16 cellular contexts compared by ENCODE assay signal in the genomic region with DNA sequence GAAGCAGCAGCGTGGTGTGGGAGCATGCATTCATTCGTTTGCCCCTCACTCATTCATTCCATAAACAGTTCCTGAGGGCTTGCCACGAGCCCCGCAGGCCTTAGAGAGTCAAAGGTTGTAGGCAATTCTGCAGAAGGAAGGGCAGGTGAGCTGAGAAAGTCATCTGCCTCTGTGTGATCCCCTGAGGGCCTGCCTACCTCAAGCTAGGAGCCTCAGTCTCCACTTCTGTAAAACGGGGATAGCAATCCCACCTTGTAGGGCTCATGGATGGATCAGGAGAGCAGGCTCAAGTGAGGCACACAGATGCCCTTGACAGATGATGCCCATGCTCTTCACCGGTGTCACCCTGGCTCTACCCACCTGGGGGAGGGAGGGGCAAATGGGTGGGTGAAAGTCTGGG. TPM values are rescaled to one million over a fixed set of nuclear protein-coding genes. Genes with fewer than 3 reads are reported as not detected.
A peak's percentile ranks its signal among the peaks of the same experiment; 100 is the strongest.
DNase-seq lines count a peak whose midpoint lies in the region; ATAC-seq, FAIRE-seq and TF ChIP-seq lines count a peak whose summit lies in the region.
"Had no signal": no experiment of that assay in that cellular context is flagged by ENCODE, and none has a peak within 500 bp of the region (broad histone marks: within the 10 kb centered on the region; RNA-seq: fewer than 3 reads in every experiment).

No MANE protein-coding gene starts in this region.

- intact Hi-C loops in K562 (cut with micrococcal nuclease): no loop called here

- no peak for DNase-seq in activated naive CD4-positive, alpha-beta T cell treated with anti-CD3 and anti-CD28 coated beads, Interleukin-2, amount 10 ng/mL, durations not matched to agents 7 days and 5 days
- DNase-seq in activated naive CD4-positive, alpha-beta T cell (lab: John Stamatoyannopoulos, UW): no peak
- no peak for DNase-seq in RWPE1 (ENCODE audit: low spot score)
- no peak for DNase-seq in K562 (ENCODE audit: extremely low read depth in 1 of 4, low spot score in 3 of 4)
- DNase-seq in stimulated activated effector memory CD8-positive, alpha-beta T cell treated with anti-CD3 and anti-CD28 coated beads, Interleukin-12 subunit alpha, Interleukin-12 subunit beta, amount 100 ng/mL, for 72 hours (ENCODE audit: low spot score in 2 of 2): no peak
- DNase-seq in islet precursor cell: no peak
- no peak for DNase-seq in NCI-H2171 (lab: John Stamatoyannopoulos, UW)
- no peak for DNase-seq in NCI-H2081 treated with DMSO at 0.1 percent for 48 hours (lab: John Stamatoyannopoulos, UW)
- DNase-seq: activated gamma-delta T cell; cortex of kidney; NCI-H1694 treated with DMSO at 0.1 percent for 48 hours; NCI-H446; stimulated activated naive CD8-positive, alpha-beta T cell treated with anti-CD3 and anti-CD28 coated beads, Interleukin-15, amount 100 ng/mL, for 72 hours; SW 1271 had no signal

- TF ChIP-seq EP300 in K562 (IDR thresholded peaks at IDR 0.05; ENCODE audit: low read length): no peak

- no peaks in the 10 kb centered on the region for H3K27me3 Mint-ChIP-seq in activated naive CD4-positive, alpha-beta T cell treated with anti-CD3 and anti-CD28 coated beads, Interleukin-2, amount 10 ng/mL, durations not matched to agents 7 days and 5 days
- H3K27me3 Mint-ChIP-seq: stimulated activated naive CD8-positive, alpha-beta T cell treated with anti-CD3 and anti-CD28 coated beads, Interleukin-15, amount 100 ng/mL, for 72 hours had no signal

- peak overlapping the region; percentile 99 for H3K27ac ChIP-seq in RWPE1
- no peak overlapping the region for H3K27ac ChIP-seq in K562 (ENCODE audit: extremely low read depth, low read depth, low read length)

- no peak for FAIRE-seq in K562 (lab: Jason Lieb, UNC)
- FAIRE-seq: frontal cortex, H1 had no signal

- in situ Hi-C loops in K562 (cut with MboI): no loop called here

- H3K27ac Mint-ChIP-seq in activated naive CD4-positive, alpha-beta T cell treated with anti-CD3 and anti-CD28 coated beads, Interleukin-2, amount 10 ng/mL, durations not matched to agents 7 days and 5 days: peak overlapping the region; percentile 100
- peak overlapping the region; percentile 95 for H3K27ac Mint-ChIP-seq in stimulated activated effector memory CD8-positive, alpha-beta T cell treated with anti-CD3 and anti-CD28 coated beads, Interleukin-12 subunit alpha, Interleukin-12 subunit beta, amount 100 ng/mL, for 72 hours

- ATAC-seq in K562: no peak
- no peak for ATAC-seq in stimulated activated effector memory CD8-positive, alpha-beta T cell treated with anti-CD3 and anti-CD28 coated beads, Interleukin-12 subunit alpha, Interleukin-12 subunit beta, amount 100 ng/mL, for 72 hours
- ATAC-seq: stimulated activated naive CD8-positive, alpha-beta T cell treated with anti-CD3 and anti-CD28 coated beads, Interleukin-15, amount 100 ng/mL, for 72 hours had no signal

- H3K9me3 Mint-ChIP-seq in activated naive CD4-positive, alpha-beta T cell treated with anti-CD3 and anti-CD28 coated beads, Interleukin-2, amount 10 ng/mL, durations not matched to agents 7 days and 5 days: peaks cover 2% of the 10 kb centered on the region
- no peaks in the 10 kb centered on the region for H3K9me3 Mint-ChIP-seq in stimulated activated effector memory CD8-positive, alpha-beta T cell treated with anti-CD3 and anti-CD28 coated beads, Interleukin-12 subunit alpha, Interleukin-12 subunit beta, amount 100 ng/mL, for 72 hours
- H3K9me3 Mint-ChIP-seq: stimulated activated naive CD8-positive, alpha-beta T cell treated with anti-CD3 and anti-CD28 coated beads, Interleukin-15, amount 100 ng/mL, for 72 hours had no signal

- H3K79me2 ChIP-seq in K562 (ENCODE audit: control insufficient read depth, insufficient read depth, low read length): no peaks in the 10 kb centered on the region

- peaks cover 16 to 19% of the 10 kb centered on the region in 2 experiments; a peak in 4 of 5 replicates for H3K4me1 ChIP-seq in K562 (replicated peaks in 1 of 2; ENCODE audit: control insufficient read depth in 2 of 2, insufficient read depth in 2 of 2, low read length in 2 of 2)

- BruUV-seq in K562 (replicated peaks; lab: Mats Ljungman, UMichigan): no TSS peak

- CTCF ChIA-PET in activated naive CD4-positive, alpha-beta T cell treated with anti-CD3 and anti-CD28 coated beads, Interleukin-2, amount 10 ng/mL, durations not matched to agents 7 days and 5 days (lab: Charles Lee): interaction anchor here (3.3 kb wide), 1 partner anchor 22 kb away, joined by 30 read pairs; no protein-coding TSS in a partner anchor
- CTCF ChIA-PET in RWPE1 (lab: Yijun Ruan, JAX): interaction anchor here (0.7 kb wide), 1 partner anchor 10 kb away, joined by 4 read pairs; no protein-coding TSS in a partner anchor
- CTCF ChIA-PET in K562 (lab: Yijun Ruan, JAX; ENCODE audit: low intra/inter-chr PET ratio): no interaction called here

- H2AFZ ChIP-seq in K562 (ENCODE audit: low read depth, low read length): no peak overlapping the region

- TF ChIP-seq RAD21 in K562 (CRISPR knock-in tag; conservative IDR thresholded peaks at IDR 0.05 in 1 of 2, IDR thresholded peaks at IDR 0.05 in 1 of 2): no peak

- no peak overlapping the region for H3K4me2 ChIP-seq in K562 (ENCODE audit: insufficient read depth, low read length)

- no peaks in the 10 kb centered on the region for H3K36me3 ChIP-seq in K562 (ENCODE audit: control insufficient read depth, insufficient read depth, low read length)

- H3K36me3 Mint-ChIP-seq in activated naive CD4-positive, alpha-beta T cell treated with anti-CD3 and anti-CD28 coated beads, Interleukin-2, amount 10 ng/mL, durations not matched to agents 7 days and 5 days: peaks cover 2% of the 10 kb centered on the region
- peaks cover 24% of the 10 kb centered on the region for H3K36me3 Mint-ChIP-seq in stimulated activated effector memory CD8-positive, alpha-beta T cell treated with anti-CD3 and anti-CD28 coated beads, Interleukin-12 subunit alpha, Interleukin-12 subunit beta, amount 100 ng/mL, for 72 hours

- no peaks in the 10 kb centered on the region for H3K9me3 ChIP-seq in K562 (replicated peaks; ENCODE audit: control insufficient read depth, insufficient read depth, low read depth, low read length)

- peaks cover 70% of the 10 kb centered on the region for H3K4me1 Mint-ChIP-seq in activated naive CD4-positive, alpha-beta T cell treated with anti-CD3 and anti-CD28 coated beads, Interleukin-2, amount 10 ng/mL, durations not matched to agents 7 days and 5 days
- H3K4me1 Mint-ChIP-seq in stimulated activated effector memory CD8-positive, alpha-beta T cell treated with anti-CD3 and anti-CD28 coated beads, Interleukin-12 subunit alpha, Interleukin-12 subunit beta, amount 100 ng/mL, for 72 hours: peaks cover 90% of the 10 kb centered on the region

- no peak overlapping the region for H3K4me3 ChIP-seq in K562

- H3K9ac ChIP-seq in K562 (ENCODE audit: insufficient read depth in 1 of 2, low read depth in 2 of 2, low read length in 2 of 2): no peak overlapping the region

- H3K9me1 ChIP-seq in K562 (ENCODE audit: control insufficient read depth, insufficient read depth, low read length): no peaks in the 10 kb centered on the region

- TF ChIP-seq POLR2A in K562 (conservative IDR thresholded peaks at IDR 0.05): no peak

- POLR2A ChIA-PET in RWPE1 (lab: Yijun Ruan, JAX; ENCODE audit: low non-redundant PET) (no interaction called here), K562 (lab: Yijun Ruan, JAX) (no interaction called here)

- peaks cover 16 to 76% of the 10 kb centered on the region in 2 experiments for H3K27me3 ChIP-seq in K562 (ENCODE audit: control insufficient read depth in 2 of 2, insufficient read depth in 2 of 2, low read length in 2 of 2)

- no peak overlapping the region for H3K4me3 Mint-ChIP-seq in activated naive CD4-positive, alpha-beta T cell treated with anti-CD3 and anti-CD28 coated beads, Interleukin-2, amount 10 ng/mL, durations not matched to agents 7 days and 5 days
- H3K4me3 Mint-ChIP-seq in stimulated activated effector memory CD8-positive, alpha-beta T cell treated with anti-CD3 and anti-CD28 coated beads, Interleukin-12 subunit alpha, Interleukin-12 subunit beta, amount 100 ng/mL, for 72 hours: peak overlapping the region; percentile 86

- WGBS in K562 (ENCODE audit: insufficient coverage, low coverage, missing lambda C conversion rate): 4% methylated on average over 6 of the region's 6 CpGs

- peaks cover 9% of the 10 kb centered on the region; the same call in 1 of the 2 replicates for H4K20me1 ChIP-seq in K562 (replicated peaks; ENCODE audit: control insufficient read depth, insufficient read depth, low read length)

- TF ChIP-seq CTCF in RWPE1 (conservative IDR thresholded peaks at IDR 0.05; ENCODE audit: low read depth) (no peak), K562 (IDR thresholded peaks at IDR 0.05 in 2 of 3, conservative IDR thresholded peaks at IDR 0.05 in 1 of 3; ENCODE audit: insufficient read depth in 2 of 3, low read depth in 1 of 3, low read length in 3 of 3) (no peak)

RNA-seq across cellular contexts. Expression of a gene that starts 26.6 kb away (rescaled TPM):
- 11.2 and 40.7 TPM in 2 replicates for total RNA-seq in K562 (2011; cell fraction: chromatin; rRNA removed; ENCODE audit: low replicate concordance)
- 26.5 and 44.0 TPM in 2 replicates for total RNA-seq in K562 (2011; cell fraction: nucleolus; rRNA removed)
- 15.6 and 16.3 TPM in 2 replicates for total RNA-seq in K562 (2011; cell fraction: nucleoplasm; rRNA removed)
- 27.2 and 28.7 TPM in 2 replicates for total RNA-seq in K562 (2014; rRNA removed)
- total RNA-seq in K562 (2014; rRNA removed; fragmentation: Illumina TruSeq; extraction: Trizol): 4.8 and 6.7 TPM in 2 replicates
- total RNA-seq in K562 (2015; rRNA removed; fragmentation: Illumina TruSeq; extraction: Trizol): 16.6 and 17.0 TPM in 2 replicates
- 29.2 and 31.4 TPM in 2 replicates for total RNA-seq in K562 (2021)
- 18.8 and 22.1 TPM in 2 replicates for polyA plus RNA-seq in K562 (2011; rRNA removed)
- polyA plus RNA-seq in K562 (2011; cell fraction: cytosol; rRNA removed): 19.8 and 47.1 TPM in 2 replicates
- 30.2 and 60.5 TPM in 2 replicates for polyA plus RNA-seq in K562 (2011; cell fraction: nucleus; rRNA removed)
- 27.3 and 32.5 TPM in 2 replicates for polyA plus RNA-seq in K562 (2012)
- polyA plus RNA-seq in K562 (2014; fragmentation: Illumina TruSeq; extraction: Trizol): 15.2 and 21.6 TPM in 2 replicates
- polyA plus RNA-seq in K562 (2014; fragmentation: Nextera tagmentation; extraction: Ambion mirVana): under 1 TPM; 0.27 to 0.73 TPM
- 31.2 and 34.3 TPM in 2 replicates for polyA plus RNA-seq in K562 (2014; rRNA removed)
- 4.7 and 11.0 TPM in 2 replicates for polyA minus RNA-seq in K562 (2011; rRNA and poly(A)+ RNA removed)
- polyA minus RNA-seq in K562 (2011; cell fraction: cytosol; rRNA and poly(A)+ RNA removed): 15.9 and 21.1 TPM in 2 replicates
- 13.7 and 17.0 TPM in 2 replicates for polyA minus RNA-seq in K562 (2011; cell fraction: nucleus; rRNA and poly(A)+ RNA removed)

RNA-seq across cellular contexts. Expression of a gene that starts 27.5 kb away (rescaled TPM):
- total RNA-seq in K562 (2011; cell fraction: chromatin; rRNA removed; ENCODE audit: low replicate concordance): 0.12 TPM in 2 replicates
- total RNA-seq in K562 (2011; cell fraction: nucleolus; rRNA removed): 0.13 and 0.17 TPM in 2 replicates
- 0.15 and 0.38 TPM in 2 replicates for total RNA-seq in K562 (2011; cell fraction: nucleoplasm; rRNA removed)
- total RNA-seq in K562 (2014; rRNA removed): 0.32 and 0.37 TPM in 2 replicates
- 0.15 and 0.26 TPM in 2 replicates for total RNA-seq in K562 (2014; rRNA removed; fragmentation: Illumina TruSeq; extraction: Trizol)
- 0.38 and 0.40 TPM in 2 replicates for total RNA-seq in K562 (2015; rRNA removed; fragmentation: Illumina TruSeq; extraction: Trizol)
- total RNA-seq in K562 (2021): 0.67 and 1.0 TPM in 2 replicates
- 0.20 and 0.49 TPM in 2 replicates for polyA plus RNA-seq in K562 (2011; rRNA removed)
- 0.78 and 0.85 TPM in 2 replicates for polyA plus RNA-seq in K562 (2011; cell fraction: cytosol; rRNA removed)
- 0.15 and 0.47 TPM in 2 replicates for polyA plus RNA-seq in K562 (2011; cell fraction: nucleus; rRNA removed)
- 0.81 and 1.1 TPM in 2 replicates for polyA plus RNA-seq in K562 (2012)
- 0.49 and 0.51 TPM in 2 replicates for polyA plus RNA-seq in K562 (2014; fragmentation: Illumina TruSeq; extraction: Trizol)
- polyA plus RNA-seq in K562 (2014; fragmentation: Nextera tagmentation; extraction: Ambion mirVana): not detected
- polyA plus RNA-seq in K562 (2014; rRNA removed): 0.44 and 0.50 TPM in 2 replicates
- 0.75 and 0.88 TPM in 2 replicates for polyA minus RNA-seq in K562 (2011; rRNA and poly(A)+ RNA removed)
- 0.46 and 0.76 TPM in 2 replicates for polyA minus RNA-seq in K562 (2011; cell fraction: cytosol; rRNA and poly(A)+ RNA removed)
- polyA minus RNA-seq in K562 (2011; cell fraction: nucleus; rRNA and poly(A)+ RNA removed): 0.22 and 0.27 TPM in 2 replicates
